ENCODE assay signal across 19 cellular contexts in the genomic region with DNA sequence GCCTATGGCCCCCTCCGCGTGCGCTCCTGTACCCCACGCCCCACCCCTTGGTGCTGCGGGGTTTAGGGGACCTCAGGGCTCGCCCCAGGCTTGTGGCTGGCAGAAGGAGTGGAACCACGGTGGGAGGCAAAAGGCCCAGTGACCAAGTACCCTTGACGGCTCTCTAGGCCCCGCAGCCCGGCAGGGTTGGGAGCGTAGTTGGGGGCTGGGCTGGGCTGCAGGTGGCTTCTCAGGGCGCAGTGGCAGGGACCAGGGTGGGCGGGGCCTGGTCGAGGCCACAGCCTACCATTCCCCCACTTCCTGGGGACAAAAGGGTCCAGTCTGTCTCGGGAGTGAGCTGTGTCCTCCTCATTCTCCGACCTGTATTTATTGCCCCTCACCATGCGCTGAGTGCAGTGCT.
"Had no signal": no experiment of that assay in that cellular context is flagged by ENCODE, and none has a peak within 500 bp of the region (broad histone marks: within the 10 kb centered on the region; RNA-seq: fewer than 3 reads in every experiment).

No MANE protein-coding gene starts in this region.

- H3K4me3 ChIP-seq: esophagus muscularis mucosa, gastrocnemius medialis, left ventricle myocardium inferior, lung, ovary, right atrium auricular region, sigmoid colon, skin epidermis, thoracic aorta, transverse colon had no signal

- H3K27me3 ChIP-seq: ovary, right atrium auricular region had no signal

- H3K27ac ChIP-seq: epithelial cell of prostate, esophagus muscularis mucosa, gastrocnemius medialis, left ventricle myocardium inferior, ovary, right atrium auricular region, sigmoid colon, skin epidermis, thoracic aorta, transverse colon had no signal

- DNase-seq: effector memory CD8-positive, alpha-beta T cell; gastrocnemius medialis; immature natural killer cell; left cardiac atrium; left ventricle myocardium inferior; naive B cell; ovary; sigmoid colon; stimulated activated CD4-positive, alpha-beta T cell treated with anti-CD3 and anti-CD28 coated beads, Interleukin-2, amount 100 ng/mL, for 24 hours; stimulated activated CD4-positive, alpha-beta T cell treated with anti-CD3 and anti-CD28 coated beads, Interleukin-4, amount 100 ng/mL, for 4 hours; stimulated activated naive B cell treated with anti-CD40 and anti-IgM and Interleukin-4, amounts not matched to agents 10 μg/mL and 1 μg/mL and 100 μg/mL, for 72 hours; stimulated activated naive CD8-positive, alpha-beta T cell treated with anti-CD3 and anti-CD28 coated beads, Interleukin-15, amount 100 ng/mL, for 72 hours; transverse colon had no signal

- H3K4me1 ChIP-seq: esophagus muscularis mucosa, gastrocnemius medialis, left ventricle myocardium inferior, right atrium auricular region, transverse colon had no signal

- ATAC-seq: effector memory CD8-positive, alpha-beta T cell; gastrocnemius medialis; left cardiac atrium; stimulated activated naive B cell treated with anti-CD40 and anti-IgM and Interleukin-4, amounts not matched to agents 10 μg/mL and 1 μg/mL and 100 μg/mL, for 72 hours; stimulated activated naive CD8-positive, alpha-beta T cell treated with anti-CD3 and anti-CD28 coated beads, Interleukin-15, amount 100 ng/mL, for 72 hours had no signal

- H3K36me3 ChIP-seq: gastrocnemius medialis, left ventricle myocardium inferior, ovary, right atrium auricular region, thoracic aorta, transverse colon had no signal

- H3K9me3 ChIP-seq: esophagus muscularis mucosa, gastrocnemius medialis, left ventricle myocardium inferior, ovary, right atrium auricular region, sigmoid colon, thoracic aorta, transverse colon had no signal
